ENCODE assay signal across 2 cellular contexts in the genomic region with DNA sequence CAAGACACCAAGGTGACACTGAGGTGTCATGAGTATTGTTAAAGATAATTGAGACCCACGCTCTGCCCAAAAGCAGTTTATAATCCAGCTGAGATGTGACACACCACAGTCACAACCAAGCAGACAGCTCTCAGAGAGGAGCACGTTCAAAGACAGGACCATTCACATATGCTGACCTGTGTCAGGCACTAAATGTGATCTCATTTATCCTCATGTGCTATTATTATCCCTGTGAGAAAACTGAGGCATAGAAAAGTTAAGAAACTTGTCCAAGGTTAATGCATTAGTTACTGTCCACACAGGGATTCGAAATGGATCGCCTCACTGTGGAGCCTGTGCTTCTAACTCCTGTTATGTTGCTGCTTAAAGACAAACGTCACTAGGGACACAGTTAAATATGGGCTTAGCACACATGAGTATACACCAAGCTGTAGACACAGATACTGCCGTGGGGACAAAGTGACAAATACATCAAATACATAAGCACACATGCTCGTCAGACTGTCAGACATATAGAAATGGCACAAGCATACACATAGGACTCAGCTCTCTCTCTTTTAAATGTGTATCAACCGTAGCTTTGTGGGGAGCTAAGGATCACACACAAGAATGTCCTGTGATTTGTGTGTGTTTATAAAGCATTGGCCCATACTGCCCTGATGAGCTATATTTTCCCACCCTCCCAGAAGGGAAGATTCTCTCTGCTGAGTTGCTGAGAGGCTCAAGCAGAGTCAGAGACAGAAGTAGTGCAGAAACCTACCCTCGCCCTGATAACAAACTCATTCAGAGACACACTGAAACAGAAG.
TF ChIP-seq lines count a peak whose summit lies in the region.

No MANE protein-coding gene starts in this region.

TF ChIP-seq in A549, 52 proteins besides CTCF, POLR2A, EP300 and RAD21:
- no peak for TF ChIP-seq RNF2 (IDR thresholded peaks at IDR 0.05; ENCODE audit: borderline replicate concordance, low read depth)
- TF ChIP-seq CHD2 (IDR thresholded peaks at IDR 0.05; ENCODE audit: low read length, partially characterized antibody), result no peak
- TF ChIP-seq, protein P1, sequence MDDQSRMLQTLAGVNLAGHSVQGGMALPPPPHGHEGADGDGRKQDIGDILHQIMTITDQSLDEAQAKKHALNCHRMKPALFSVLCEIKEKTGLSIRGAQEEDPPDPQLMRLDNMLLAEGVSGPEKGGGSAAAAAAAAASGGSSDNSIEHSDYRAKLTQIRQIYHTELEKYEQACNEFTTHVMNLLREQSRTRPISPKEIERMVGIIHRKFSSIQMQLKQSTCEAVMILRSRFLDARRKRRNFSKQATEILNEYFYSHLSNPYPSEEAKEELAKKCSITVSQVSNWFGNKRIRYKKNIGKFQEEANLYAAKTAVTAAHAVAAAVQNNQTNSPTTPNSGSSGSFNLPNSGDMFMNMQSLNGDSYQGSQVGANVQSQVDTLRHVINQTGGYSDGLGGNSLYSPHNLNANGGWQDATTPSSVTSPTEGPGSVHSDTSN (IDR thresholded peaks at IDR 0.05), result no peak
- TF ChIP-seq HOXB5 (CRISPR knock-in tag; IDR thresholded peaks at IDR 0.05), result no peak
- TF ChIP-seq FOXS1 (CRISPR knock-in tag; IDR thresholded peaks at IDR 0.05), result no peak
- TF ChIP-seq, protein P2, sequence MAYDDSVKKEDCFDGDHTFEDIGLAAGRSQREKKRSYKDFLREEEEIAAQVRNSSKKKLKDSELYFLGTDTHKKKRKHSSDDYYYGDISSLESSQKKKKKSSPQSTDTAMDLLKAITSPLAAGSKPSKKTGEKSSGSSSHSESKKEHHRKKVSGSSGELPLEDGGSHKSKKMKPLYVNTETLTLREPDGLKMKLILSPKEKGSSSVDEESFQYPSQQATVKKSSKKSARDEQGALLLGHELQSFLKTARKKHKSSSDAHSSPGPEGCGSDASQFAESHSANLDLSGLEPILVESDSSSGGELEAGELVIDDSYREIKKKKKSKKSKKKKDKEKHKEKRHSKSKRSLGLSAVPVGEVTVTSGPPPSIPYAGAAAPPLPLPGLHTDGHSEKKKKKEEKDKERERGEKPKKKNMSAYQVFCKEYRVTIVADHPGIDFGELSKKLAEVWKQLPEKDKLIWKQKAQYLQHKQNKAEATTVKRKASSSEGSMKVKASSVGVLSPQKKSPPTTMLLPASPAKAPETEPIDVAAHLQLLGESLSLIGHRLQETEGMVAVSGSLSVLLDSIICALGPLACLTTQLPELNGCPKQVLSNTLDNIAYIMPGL (CRISPR knock-in tag; IDR thresholded peaks at IDR 0.05; ENCODE audit: borderline replicate concordance), result no peak
- TF ChIP-seq CBX2 (IDR thresholded peaks at IDR 0.05; ENCODE audit: borderline replicate concordance, low read depth), result no peak
- no peak for TF ChIP-seq CHD4 (IDR thresholded peaks at IDR 0.05; ENCODE audit: borderline replicate concordance)
- TF ChIP-seq ZC3H11A (IDR thresholded peaks at IDR 0.05), result no peak
- no peak for TF ChIP-seq JUNB (IDR thresholded peaks at IDR 0.05)
- no peak for TF ChIP-seq HDAC2 (IDR thresholded peaks at IDR 0.05)
- TF ChIP-seq CBX8 (IDR thresholded peaks at IDR 0.05), result no peak
- TF ChIP-seq KDM1A (IDR thresholded peaks at IDR 0.05; ENCODE audit: low read depth), result no peak
- no peak for TF ChIP-seq ZFP36 (IDR thresholded peaks at IDR 0.05; ENCODE audit: borderline replicate concordance, partially characterized antibody)
- TF ChIP-seq, protein P3, sequence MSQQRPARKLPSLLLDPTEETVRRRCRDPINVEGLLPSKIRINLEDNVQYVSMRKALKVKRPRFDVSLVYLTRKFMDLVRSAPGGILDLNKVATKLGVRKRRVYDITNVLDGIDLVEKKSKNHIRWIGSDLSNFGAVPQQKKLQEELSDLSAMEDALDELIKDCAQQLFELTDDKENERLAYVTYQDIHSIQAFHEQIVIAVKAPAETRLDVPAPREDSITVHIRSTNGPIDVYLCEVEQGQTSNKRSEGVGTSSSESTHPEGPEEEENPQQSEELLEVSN (IDR thresholded peaks at IDR 0.05; ENCODE audit: borderline replicate concordance, low read depth), result no peak
- no peak for TF ChIP-seq BHLHE40 (IDR thresholded peaks at IDR 0.05; ENCODE audit: low read depth, low read length)
- no peak for TF ChIP-seq ESRRA (IDR thresholded peaks at IDR 0.05; ENCODE audit: borderline replicate concordance, low read length)

TF ChIP-seq in GM23338, 12 proteins besides CTCF, POLR2A, EP300 and RAD21:
- no peak for TF ChIP-seq CREB1 (CRISPR knock-in tag; IDR thresholded peaks at IDR 0.05; ENCODE audit: low read depth)
- TF ChIP-seq EZH2phosphoT487 (IDR thresholded peaks at IDR 0.05; ENCODE audit: unreplicated experiment), result no peak
- TF ChIP-seq ZNF331 (CRISPR knock-in tag; IDR thresholded peaks at IDR 0.05; ENCODE audit: low read depth), result no peak
- TF ChIP-seq POLR2AphosphoS5 (IDR thresholded peaks at IDR 0.05; ENCODE audit: low read depth), result no peak
- TF ChIP-seq ZNF114 (CRISPR knock-in tag; IDR thresholded peaks at IDR 0.05), result no peak
- no peak for TF ChIP-seq STAT1 (IDR thresholded peaks at IDR 0.05; ENCODE audit: unreplicated experiment)
- TF ChIP-seq, protein P4, sequence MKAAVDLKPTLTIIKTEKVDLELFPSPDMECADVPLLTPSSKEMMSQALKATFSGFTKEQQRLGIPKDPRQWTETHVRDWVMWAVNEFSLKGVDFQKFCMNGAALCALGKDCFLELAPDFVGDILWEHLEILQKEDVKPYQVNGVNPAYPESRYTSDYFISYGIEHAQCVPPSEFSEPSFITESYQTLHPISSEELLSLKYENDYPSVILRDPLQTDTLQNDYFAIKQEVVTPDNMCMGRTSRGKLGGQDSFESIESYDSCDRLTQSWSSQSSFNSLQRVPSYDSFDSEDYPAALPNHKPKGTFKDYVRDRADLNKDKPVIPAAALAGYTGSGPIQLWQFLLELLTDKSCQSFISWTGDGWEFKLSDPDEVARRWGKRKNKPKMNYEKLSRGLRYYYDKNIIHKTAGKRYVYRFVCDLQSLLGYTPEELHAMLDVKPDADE (IDR thresholded peaks at IDR 0.05), result no peak
- TF ChIP-seq, protein P5, sequence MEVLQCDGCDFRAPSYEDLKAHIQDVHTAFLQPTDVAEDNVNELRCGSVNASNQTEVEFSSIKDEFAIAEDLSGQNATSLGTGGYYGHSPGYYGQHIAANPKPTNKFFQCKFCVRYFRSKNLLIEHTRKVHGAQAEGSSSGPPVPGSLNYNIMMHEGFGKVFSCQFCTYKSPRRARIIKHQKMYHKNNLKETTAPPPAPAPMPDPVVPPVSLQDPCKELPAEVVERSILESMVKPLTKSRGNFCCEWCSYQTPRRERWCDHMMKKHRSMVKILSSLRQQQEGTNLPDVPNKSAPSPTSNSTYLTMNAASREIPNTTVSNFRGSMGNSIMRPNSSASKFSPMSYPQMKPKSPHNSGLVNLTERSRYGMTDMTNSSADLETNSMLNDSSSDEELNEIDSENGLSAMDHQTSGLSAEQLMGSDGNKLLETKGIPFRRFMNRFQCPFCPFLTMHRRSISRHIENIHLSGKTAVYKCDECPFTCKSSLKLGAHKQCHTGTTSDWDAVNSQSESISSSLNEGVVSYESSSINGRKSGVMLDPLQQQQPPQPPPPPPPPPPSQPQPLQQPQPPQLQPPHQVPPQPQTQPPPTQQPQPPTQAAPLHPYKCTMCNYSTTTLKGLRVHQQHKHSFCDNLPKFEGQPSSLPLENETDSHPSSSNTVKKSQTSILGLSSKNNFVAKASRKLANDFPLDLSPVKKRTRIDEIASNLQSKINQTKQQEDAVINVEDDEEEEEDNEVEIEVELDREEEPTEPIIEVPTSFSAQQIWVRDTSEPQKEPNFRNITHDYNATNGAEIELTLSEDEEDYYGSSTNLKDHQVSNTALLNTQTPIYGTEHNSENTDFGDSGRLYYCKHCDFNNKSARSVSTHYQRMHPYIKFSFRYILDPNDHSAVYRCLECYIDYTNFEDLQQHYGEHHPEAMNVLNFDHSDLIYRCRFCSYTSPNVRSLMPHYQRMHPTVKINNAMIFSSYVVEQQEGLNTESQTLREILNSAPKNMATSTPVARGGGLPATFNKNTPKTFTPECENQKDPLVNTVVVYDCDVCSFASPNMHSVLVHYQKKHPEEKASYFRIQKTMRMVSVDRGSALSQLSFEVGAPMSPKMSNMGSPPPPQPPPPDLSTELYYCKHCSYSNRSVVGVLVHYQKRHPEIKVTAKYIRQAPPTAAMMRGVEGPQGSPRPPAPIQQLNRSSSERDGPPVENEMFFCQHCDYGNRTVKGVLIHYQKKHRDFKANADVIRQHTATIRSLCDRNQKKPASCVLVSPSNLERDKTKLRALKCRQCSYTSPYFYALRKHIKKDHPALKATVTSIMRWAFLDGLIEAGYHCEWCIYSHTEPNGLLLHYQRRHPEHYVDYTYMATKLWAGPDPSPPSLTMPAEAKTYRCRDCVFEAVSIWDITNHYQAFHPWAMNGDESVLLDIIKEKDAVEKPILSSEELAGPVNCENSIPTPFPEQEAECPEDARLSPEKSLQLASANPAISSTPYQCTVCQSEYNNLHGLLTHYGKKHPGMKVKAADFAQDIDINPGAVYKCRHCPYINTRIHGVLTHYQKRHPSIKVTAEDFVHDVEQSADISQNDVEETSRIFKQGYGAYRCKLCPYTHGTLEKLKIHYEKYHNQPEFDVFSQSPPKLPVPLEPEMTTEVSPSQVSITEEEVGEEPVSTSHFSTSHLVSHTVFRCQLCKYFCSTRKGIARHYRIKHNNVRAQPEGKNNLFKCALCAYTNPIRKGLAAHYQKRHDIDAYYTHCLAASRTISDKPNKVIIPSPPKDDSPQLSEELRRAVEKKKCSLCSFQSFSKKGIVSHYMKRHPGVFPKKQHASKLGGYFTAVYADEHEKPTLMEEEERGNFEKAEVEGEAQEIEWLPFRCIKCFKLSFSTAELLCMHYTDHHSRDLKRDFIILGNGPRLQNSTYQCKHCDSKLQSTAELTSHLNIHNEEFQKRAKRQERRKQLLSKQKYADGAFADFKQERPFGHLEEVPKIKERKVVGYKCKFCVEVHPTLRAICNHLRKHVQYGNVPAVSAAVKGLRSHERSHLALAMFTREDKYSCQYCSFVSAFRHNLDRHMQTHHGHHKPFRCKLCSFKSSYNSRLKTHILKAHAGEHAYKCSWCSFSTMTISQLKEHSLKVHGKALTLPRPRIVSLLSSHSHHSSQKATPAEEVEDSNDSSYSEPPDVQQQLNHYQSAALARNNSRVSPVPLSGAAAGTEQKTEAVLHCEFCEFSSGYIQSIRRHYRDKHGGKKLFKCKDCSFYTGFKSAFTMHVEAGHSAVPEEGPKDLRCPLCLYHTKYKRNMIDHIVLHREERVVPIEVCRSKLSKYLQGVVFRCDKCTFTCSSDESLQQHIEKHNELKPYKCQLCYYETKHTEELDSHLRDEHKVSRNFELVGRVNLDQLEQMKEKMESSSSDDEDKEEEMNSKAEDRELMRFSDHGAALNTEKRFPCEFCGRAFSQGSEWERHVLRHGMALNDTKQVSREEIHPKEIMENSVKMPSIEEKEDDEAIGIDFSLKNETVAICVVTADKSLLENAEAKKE (CRISPR knock-in tag; IDR thresholded peaks at IDR 0.05), result no peak
- no peak for TF ChIP-seq JUNB (IDR thresholded peaks at IDR 0.05; ENCODE audit: unreplicated experiment)
- no peak for TF ChIP-seq NANOG (IDR thresholded peaks at IDR 0.05; ENCODE audit: borderline replicate concordance)
- TF ChIP-seq, protein P6, sequence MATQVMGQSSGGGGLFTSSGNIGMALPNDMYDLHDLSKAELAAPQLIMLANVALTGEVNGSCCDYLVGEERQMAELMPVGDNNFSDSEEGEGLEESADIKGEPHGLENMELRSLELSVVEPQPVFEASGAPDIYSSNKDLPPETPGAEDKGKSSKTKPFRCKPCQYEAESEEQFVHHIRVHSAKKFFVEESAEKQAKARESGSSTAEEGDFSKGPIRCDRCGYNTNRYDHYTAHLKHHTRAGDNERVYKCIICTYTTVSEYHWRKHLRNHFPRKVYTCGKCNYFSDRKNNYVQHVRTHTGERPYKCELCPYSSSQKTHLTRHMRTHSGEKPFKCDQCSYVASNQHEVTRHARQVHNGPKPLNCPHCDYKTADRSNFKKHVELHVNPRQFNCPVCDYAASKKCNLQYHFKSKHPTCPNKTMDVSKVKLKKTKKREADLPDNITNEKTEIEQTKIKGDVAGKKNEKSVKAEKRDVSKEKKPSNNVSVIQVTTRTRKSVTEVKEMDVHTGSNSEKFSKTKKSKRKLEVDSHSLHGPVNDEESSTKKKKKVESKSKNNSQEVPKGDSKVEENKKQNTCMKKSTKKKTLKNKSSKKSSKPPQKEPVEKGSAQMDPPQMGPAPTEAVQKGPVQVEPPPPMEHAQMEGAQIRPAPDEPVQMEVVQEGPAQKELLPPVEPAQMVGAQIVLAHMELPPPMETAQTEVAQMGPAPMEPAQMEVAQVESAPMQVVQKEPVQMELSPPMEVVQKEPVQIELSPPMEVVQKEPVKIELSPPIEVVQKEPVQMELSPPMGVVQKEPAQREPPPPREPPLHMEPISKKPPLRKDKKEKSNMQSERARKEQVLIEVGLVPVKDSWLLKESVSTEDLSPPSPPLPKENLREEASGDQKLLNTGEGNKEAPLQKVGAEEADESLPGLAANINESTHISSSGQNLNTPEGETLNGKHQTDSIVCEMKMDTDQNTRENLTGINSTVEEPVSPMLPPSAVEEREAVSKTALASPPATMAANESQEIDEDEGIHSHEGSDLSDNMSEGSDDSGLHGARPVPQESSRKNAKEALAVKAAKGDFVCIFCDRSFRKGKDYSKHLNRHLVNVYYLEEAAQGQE (IDR thresholded peaks at IDR 0.05; ENCODE audit: unreplicated experiment), result no peak
- no peak for TF ChIP-seq EZH2 (IDR thresholded peaks at IDR 0.05; ENCODE audit: low read depth, unreplicated experiment)
